11 cellular contexts compared by ENCODE assay signal in genomic region chr14:22448035-22448904, GRCh38.
DNase-seq lines count a peak whose midpoint lies in the region; ATAC-seq and TF ChIP-seq lines count a peak whose summit lies in the region.
"Had no signal": no experiment of that assay in that cellular context is flagged by ENCODE, and none has a peak within 500 bp of the region (broad histone marks: within the 10 kb centered on the region; RNA-seq: fewer than 3 reads in every experiment).

No MANE protein-coding gene starts in this region.

- H3K9me3 ChIP-seq in adipocyte (ENCODE audit: control insufficient read depth, low read length), result no peaks in the 10 kb centered on the region
- H3K9me3 ChIP-seq in transverse colon, result no peaks in the 10 kb centered on the region
- no peaks in the 10 kb centered on the region for H3K9me3 ChIP-seq in aorta (ENCODE audit: control insufficient read depth, low read length)
- H3K9me3 ChIP-seq: adrenal gland had no signal

- peak overlapping the region; percentile 77 for H3K9ac ChIP-seq in adipocyte (ENCODE audit: low read length)

- TF ChIP-seq CTCF in foreskin keratinocyte (conservative IDR thresholded peaks at IDR 0.05) (no peak), transverse colon (IDR thresholded peaks at IDR 0.05) (no peak)

- WGBS in transverse colon (ENCODE audit: low coverage in 1 of 2), 2 donors, result 69 to 71% methylated on average over 4 to 10 of the region's 10 CpGs
- 84 to 90% methylated on average over 10 of the region's 10 CpGs for WGBS in aorta, 2 donors

- intact Hi-C loops in transverse colon (cut with DNase I; ENCODE audit: low total_unique reads) (no loop called here), aorta (cut with DNase I) (no loop called here)

- in situ Hi-C loops in transverse colon (cut with MboI; ENCODE audit: low pct_ligation_motif_present in 1 of 4, low pct_unique_long_range_greater_than_20kb in 1 of 4, low sequenced_read_pairs in 3 of 4), result no loop called here

- H3K27ac ChIP-seq in foreskin keratinocyte (no peak overlapping the region), transverse colon (no peak overlapping the region), aorta (ENCODE audit: low read depth in 1 of 2, low read length in 2 of 2) (no peak overlapping the region)
- H3K27ac ChIP-seq: SK-N-MC had no signal

- TF ChIP-seq EP300 in transverse colon (IDR thresholded peaks at IDR 0.05; ENCODE audit: low read depth), result no peak

- TF ChIP-seq POLR2A in transverse colon (IDR thresholded peaks at IDR 0.05), result no peak

- H3K4me1 ChIP-seq in adipocyte (ENCODE audit: control insufficient read depth, insufficient read depth, low read length) (peaks cover 52% of the 10 kb centered on the region), foreskin keratinocyte (no peaks in the 10 kb centered on the region), transverse colon (no peaks in the 10 kb centered on the region), aorta (ENCODE audit: control insufficient read depth in 1 of 2, insufficient read depth in 2 of 2, low read length in 2 of 2) (no peaks in the 10 kb centered on the region)
- H3K4me1 ChIP-seq: adrenal gland had no signal

- H3K27me3 ChIP-seq in adipocyte (replicated peaks; ENCODE audit: control insufficient read depth, insufficient read depth, low read length), result no peaks in the 10 kb centered on the region
- peaks cover 71% of the 10 kb centered on the region for H3K27me3 ChIP-seq in foreskin keratinocyte
- no peaks in the 10 kb centered on the region for H3K27me3 ChIP-seq in transverse colon
- no peaks in the 10 kb centered on the region for H3K27me3 ChIP-seq in aorta (ENCODE audit: control insufficient read depth in 1 of 2, insufficient read depth in 2 of 2, low read length in 1 of 2)
- H3K27me3 ChIP-seq: adrenal gland had no signal

- no peaks in the 10 kb centered on the region for H3K36me3 ChIP-seq in adipocyte (ENCODE audit: control insufficient read depth, insufficient read depth, low read length, severe bottlenecking)
- no peaks in the 10 kb centered on the region for H3K36me3 ChIP-seq in transverse colon
- no peaks in the 10 kb centered on the region for H3K36me3 ChIP-seq in aorta (ENCODE audit: control insufficient read depth in 1 of 2, insufficient read depth in 2 of 2, low read length in 1 of 2)
- H3K36me3 ChIP-seq: adrenal gland had no signal

- H3K4me3 ChIP-seq in adipocyte (ENCODE audit: low read length) (no peak overlapping the region), transverse colon (no peak overlapping the region), aorta (ENCODE audit: low read length in 2 of 2) (no peak overlapping the region)
- H3K4me3 ChIP-seq: adrenal gland, SK-N-MC had no signal

- peak; percentile 79 for DNase-seq in DMS 273 (lab: John Stamatoyannopoulos, UW; ENCODE audit: unreplicated experiment)
- DNase-seq in adipocyte (ENCODE audit: low read depth), result no peak
- no peak for DNase-seq in foreskin keratinocyte
- no peak for DNase-seq in NCI-H146 treated with DMSO at 0.1 percent for 48 hours (lab: John Stamatoyannopoulos, UW; ENCODE audit: unreplicated experiment)
- DNase-seq in transverse colon, result no peak
- no peak for DNase-seq in aorta
- DNase-seq: stimulated activated CD4-positive, alpha-beta T cell treated with anti-CD3 and anti-CD28 coated beads, Interleukin-2, amount 100 ng/mL, for 24 hours had no signal

- ATAC-seq in GM19455 (IDR thresholded peaks at IDR 0.05; ENCODE audit: unreplicated experiment) (peak; percentile 66), HG03280 (IDR thresholded peaks at IDR 0.05; ENCODE audit: unreplicated experiment) (peak; percentile 52), foreskin keratinocyte (no peak), aorta (ENCODE audit: low FRiP score) (no peak)

Comparison
In these comparisons a context has a peak if more than half of its experiments do, and no peak if none do; other contexts are left out.
1. ATAC-seq: peak in GM19455 (single experiment) and HG03280 (single experiment); none in foreskin keratinocyte (single experiment) and aorta (single experiment).